8 cellular contexts compared by ENCODE assay signal in the genomic region with DNA sequence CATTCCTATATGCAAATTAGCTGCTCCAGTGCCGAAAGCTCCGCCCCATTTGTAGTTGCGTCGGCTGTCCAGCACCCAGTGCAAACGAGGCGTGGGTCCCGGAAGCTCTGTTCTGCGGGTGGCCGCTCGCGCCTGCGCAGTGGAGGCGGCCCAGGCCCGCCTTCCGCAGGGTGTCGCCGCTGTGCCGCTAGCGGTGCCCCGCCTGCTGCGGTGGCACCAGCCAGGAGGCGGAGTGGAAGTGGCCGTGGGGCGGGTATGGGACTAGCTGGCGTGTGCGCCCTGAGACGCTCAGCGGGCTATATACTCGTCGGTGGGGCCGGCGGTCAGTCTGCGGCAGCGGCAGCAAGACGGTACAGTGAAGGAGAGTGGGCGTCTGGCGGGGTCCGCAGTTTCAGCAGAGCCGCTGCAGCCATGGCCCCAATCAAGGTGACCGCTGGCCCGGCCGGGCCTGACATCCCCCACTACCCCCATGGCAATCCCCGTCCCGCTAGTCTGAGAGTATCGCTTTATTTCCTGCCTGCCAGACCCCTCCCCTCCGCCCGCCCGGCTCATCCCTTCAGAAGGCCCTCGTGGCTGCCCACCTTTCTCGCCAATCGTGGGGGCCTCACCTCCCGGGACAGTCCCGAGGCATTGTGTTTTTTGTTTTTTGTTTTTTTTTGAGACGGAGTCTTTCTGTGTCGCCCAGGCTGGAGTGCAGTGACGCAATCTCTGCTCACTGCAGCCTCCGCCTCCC. TPM values are rescaled to one million over a fixed set of nuclear protein-coding genes. Genes with fewer than 3 reads are reported as not detected.
DNase-seq lines count a peak whose midpoint lies in the region; ATAC-seq and TF ChIP-seq lines count a peak whose summit lies in the region.

Gene PRDX5, plus strand, starts transcription at position 161 of the 733 bp plus-strand sequence. Its CDS starts 95 bp downstream, at position 256.

- TF ChIP-seq EP300 in Ishikawa (IDR thresholded peaks at IDR 0.05; ENCODE audit: borderline replicate concordance): no peak

- peak within 1 kb of the TSS; percentile 80 for H3K4me3 ChIP-seq in mononuclear cell (ENCODE audit: low read length)

- H3K27me3 ChIP-seq in mononuclear cell (ENCODE audit: insufficient read depth, low read length): no peaks in the 10 kb centered on the region

- peak; percentile 72 for ATAC-seq in GM21529 (IDR thresholded peaks at IDR 0.05; ENCODE audit: unreplicated experiment)

- no peaks in the 10 kb centered on the region for H3K9me3 ChIP-seq in mononuclear cell (ENCODE audit: low read depth, low read length)

- TF ChIP-seq RAD21 in Ishikawa (IDR thresholded peaks at IDR 0.05; ENCODE audit: low read depth): peak; percentile 57; the same call in 1 of the 2 replicates

- peaks cover 31% of the 10 kb centered on the region for H3K4me1 ChIP-seq in mononuclear cell (ENCODE audit: insufficient read depth, low read length)

- peak; percentile 97 for DNase-seq in DMS153 treated with DMSO at 0.1 percent for 48 hours (lab: John Stamatoyannopoulos, UW; ENCODE audit: unreplicated experiment)
- peak; percentile 57 for DNase-seq in OCI-M2 (lab: John Stamatoyannopoulos, UW; ENCODE audit: unreplicated experiment)
- peak; percentile 86 for DNase-seq in activated T-cell treated with anti-CD3 and anti-CD28 coated beads for 4 hours
- DNase-seq in epidermal melanocyte (ENCODE audit: insufficient read length, low spot score): peak; percentile 96
- peak; percentile 83 to 87 for DNase-seq in stimulated activated CD8-positive, alpha-beta memory T cell treated with anti-CD3 and anti-CD28 coated beads, Interleukin-4, amount 100 ng/mL, for 1 hour (ENCODE audit: low read depth in 2 of 2, low spot score in 1 of 2)

TF ChIP-seq in Ishikawa, 13 proteins besides CTCF, POLR2A, EP300 and RAD21:
- TF ChIP-seq CREB1 (IDR thresholded peaks at IDR 0.05; ENCODE audit: low read depth) (no peak), TAF1 (IDR thresholded peaks at IDR 0.05; ENCODE audit: low read depth) (no peak; the same call in 1 of the 2 replicates), ZBTB7A (IDR thresholded peaks at IDR 0.05; ENCODE audit: low read depth) (no peak), CEBPB (IDR thresholded peaks at IDR 0.05) (peak; percentile 85)
TF ChIP-seq in Ishikawa: peak in this region for 1.

RNA-seq across cellular contexts. Expression of gene PRDX5, which starts in this region (rescaled TPM):
- 42.5 TPM for total RNA-seq in mononuclear cell

Comparison
In these comparisons a context has a peak if more than half of its experiments do, and no peak if none do; other contexts are left out.
1. Peak in every context shown above with its lines: DNase-seq, ATAC-seq and H3K4me3 ChIP-seq.